Comparison of ENCODE assay signal across 23 cellular contexts in genomic region chr10:125129076-125129458, GRCh38. TPM values are rescaled to one million over a fixed set of nuclear protein-coding genes. Genes with fewer than 3 reads are reported as not detected.
DNase-seq lines count a peak whose midpoint lies in the region; ATAC-seq, FAIRE-seq and TF ChIP-seq lines count a peak whose summit lies in the region.
"Had no signal": no experiment of that assay in that cellular context is flagged by ENCODE, and none has a peak within 500 bp of the region (broad histone marks: within the 10 kb centered on the region; RNA-seq: fewer than 3 reads in every experiment).

No MANE protein-coding gene starts in this region.

- H3K27ac ChIP-seq in RWPE1 (peak overlapping the region; percentile 48), trophoblast cell (ENCODE audit: low read depth, low read length) (no peak overlapping the region)
- H3K27ac ChIP-seq: HL-60 had no signal

- H3K36me3 Mint-ChIP-seq in endothelial cell (ENCODE audit: low read depth, unreplicated experiment), result peaks cover 53% of the 10 kb centered on the region
- H3K36me3 Mint-ChIP-seq in activated naive CD4-positive, alpha-beta T cell treated with anti-CD3 and anti-CD28 coated beads for 36 hours (ENCODE audit: low read depth), result no peaks in the 10 kb centered on the region

- no peak overlapping the region for H4K91ac ChIP-seq in trophoblast cell (ENCODE audit: low read depth, low read length)

- H3K79me1 ChIP-seq in trophoblast cell (ENCODE audit: low read length), result no peaks in the 10 kb centered on the region

- H2AFZ ChIP-seq in trophoblast cell (ENCODE audit: insufficient read depth, low read length, poor library complexity), result no peak overlapping the region

- no peak overlapping the region for H3K14ac ChIP-seq in trophoblast cell (ENCODE audit: low read length)

- H3K4me3 Mint-ChIP-seq in endothelial cell (ENCODE audit: unreplicated experiment), result no peak overlapping the region
- no peak overlapping the region for H3K4me3 Mint-ChIP-seq in activated naive CD4-positive, alpha-beta T cell treated with anti-CD3 and anti-CD28 coated beads for 36 hours
- H3K4me3 Mint-ChIP-seq: CD14-positive monocyte, HFFc6 had no signal

- intact Hi-C loops in activated naive CD4-positive, alpha-beta T cell treated with anti-CD3 and anti-CD28 coated beads for 36 hours (cut with micrococcal nuclease), result loop anchor here (1.0 kb wide), 1 partner anchor 20 kb away; no protein-coding TSS in a partner anchor

- H4K8ac ChIP-seq in trophoblast cell (ENCODE audit: low read depth, low read length), result no peak overlapping the region

- H3K27ac Mint-ChIP-seq in endothelial cell (ENCODE audit: unreplicated experiment), result peak overlapping the region; percentile 5
- no peak overlapping the region for H3K27ac Mint-ChIP-seq in activated naive CD4-positive, alpha-beta T cell treated with anti-CD3 and anti-CD28 coated beads for 36 hours
- H3K27ac Mint-ChIP-seq: HFFc6 had no signal

- H3K4me1 Mint-ChIP-seq in endothelial cell (ENCODE audit: unreplicated experiment), result peaks cover 44% of the 10 kb centered on the region
- no peaks in the 10 kb centered on the region for H3K4me1 Mint-ChIP-seq in activated naive CD4-positive, alpha-beta T cell treated with anti-CD3 and anti-CD28 coated beads for 36 hours (ENCODE audit: low read depth)

- H3K4me1 ChIP-seq in trophoblast cell (ENCODE audit: control insufficient read depth in 1 of 2, insufficient read depth in 2 of 2, low read length in 2 of 2), result peaks cover 15 to 27% of the 10 kb centered on the region in 2 experiments

- peaks cover 2% of the 10 kb centered on the region for H3K9me3 ChIP-seq in trophoblast cell (ENCODE audit: insufficient read depth, low read depth, low read length)

- CTCF ChIA-PET in RWPE1 (lab: Yijun Ruan, JAX), result interaction anchor here (0.6 kb wide), 1 partner anchor 24 kb away, joined by 3 read pairs; no protein-coding TSS in a partner anchor
- CTCF ChIA-PET in activated naive CD4-positive, alpha-beta T cell treated with anti-CD3 and anti-CD28 coated beads for 36 hours (lab: Charles Lee), result no interaction called here

- H2BK120ac ChIP-seq in trophoblast cell (ENCODE audit: insufficient read depth, low read length, poor library complexity), result no peak overlapping the region

- peaks cover 7% of the 10 kb centered on the region for H3K79me2 ChIP-seq in trophoblast cell (ENCODE audit: control insufficient read depth, insufficient read depth, low read length, poor library complexity)

- POLR2A ChIA-PET in RWPE1 (lab: Yijun Ruan, JAX; ENCODE audit: low non-redundant PET), result no interaction called here

- no peak overlapping the region for H3K4me3 ChIP-seq in trophoblast cell (ENCODE audit: low read depth, low read length)

- no peak for FAIRE-seq in GM12891 (lab: Jason Lieb, UNC)
- FAIRE-seq: A204.1 had no signal

- no peak overlapping the region for H2AK5ac ChIP-seq in trophoblast cell (ENCODE audit: low read length)

- no peak for TF ChIP-seq POLR2A in GM12891 (IDR thresholded peaks at IDR 0.05; ENCODE audit: low read depth, low read length)

- TF ChIP-seq CTCF in RWPE1 (conservative IDR thresholded peaks at IDR 0.05; ENCODE audit: low read depth), result no peak
- no peak for TF ChIP-seq CTCF in endothelial cell (IDR thresholded peaks at IDR 0.05; ENCODE audit: unreplicated experiment)

- peak overlapping the region; percentile 65 for H3K4ac ChIP-seq in trophoblast cell (ENCODE audit: low read depth, low read length)

- ATAC-seq in HG03378 (IDR thresholded peaks at IDR 0.05; ENCODE audit: unreplicated experiment), result no peak

- H3K18ac ChIP-seq in trophoblast cell (ENCODE audit: low read length), result no peak overlapping the region

- no peak overlapping the region for H3K23ac ChIP-seq in trophoblast cell (ENCODE audit: low read length)

- peaks cover 6% of the 10 kb centered on the region for H3K27me3 Mint-ChIP-seq in endothelial cell (ENCODE audit: unreplicated experiment)
- H3K27me3 Mint-ChIP-seq in activated naive CD4-positive, alpha-beta T cell treated with anti-CD3 and anti-CD28 coated beads for 36 hours (ENCODE audit: low read depth), result no peaks in the 10 kb centered on the region

- no peaks in the 10 kb centered on the region for H3K9me3 Mint-ChIP-seq in endothelial cell (ENCODE audit: unreplicated experiment)
- H3K9me3 Mint-ChIP-seq in activated naive CD4-positive, alpha-beta T cell treated with anti-CD3 and anti-CD28 coated beads for 36 hours, result peaks cover 1% of the 10 kb centered on the region
- H3K9me3 Mint-ChIP-seq: HFFc6 had no signal

- DNase-seq in GM12891 (ENCODE audit: insufficient read length, low spot score), result no peak
- DNase-seq in RWPE1 (ENCODE audit: low spot score), result no peak
- no peak for DNase-seq in endothelial cell (ENCODE audit: low spot score)
- no peak for DNase-seq in trophoblast cell
- no peak for DNase-seq in NK-92 (lab: John Stamatoyannopoulos, UW; ENCODE audit: unreplicated experiment)
- no peak for DNase-seq in ecto neural progenitor cell (ENCODE audit: low spot score)
- DNase-seq in activated naive CD4-positive, alpha-beta T cell treated with anti-CD3 and anti-CD28 coated beads for 36 hours, result no peak
- DNase-seq: DMS53; EL; GF-D8; H7; HFFc6; KBM-7; NCI-H1092 treated with DMSO at 0.1 percent for 48 hours; NCI-H1436 treated with DMSO at 0.1 percent for 48 hours; NCI-H1930; NCI-H2227 treated with DMSO at 0.1 percent for 48 hours; NCI-H510A; NK-92 treated with Interleukin-12 subunit alpha and Interleukin-12 subunit beta, amount 100 ng/mL, for 24 hours had no signal

- H2BK5ac ChIP-seq in trophoblast cell (ENCODE audit: low read depth, low read length, poor library complexity), result no peak overlapping the region

- H4K12ac ChIP-seq in trophoblast cell (ENCODE audit: low read depth, low read length), result no peak overlapping the region

- no peak overlapping the region for H3K9ac ChIP-seq in trophoblast cell (ENCODE audit: low read length)

- H3K4me2 ChIP-seq in trophoblast cell (ENCODE audit: low read length), result no peak overlapping the region

- H3K27me3 ChIP-seq in trophoblast cell (ENCODE audit: insufficient read depth, low read length), result no peaks in the 10 kb centered on the region

- H2BK12ac ChIP-seq in trophoblast cell (ENCODE audit: low read length), result no peak overlapping the region

- no CpG with 5 or more reads among the region's 3 CpGs for WGBS in trophoblast cell (ENCODE audit: extremely low coverage, insufficient coverage, insufficient read length)

- H3K36me3 ChIP-seq in trophoblast cell (ENCODE audit: control insufficient read depth in 1 of 2, insufficient read depth in 2 of 2, low read length in 2 of 2), result peaks cover 18 to 31% of the 10 kb centered on the region in 2 experiments

TF ChIP-seq in GM12891, 5 proteins besides CTCF, POLR2A, EP300 and RAD21:
- peak; percentile 44; the same call in 1 of the 2 replicates for TF ChIP-seq SPI1 (IDR thresholded peaks at IDR 0.05; ENCODE audit: low read depth, low read length)
- no peak for TF ChIP-seq PAX5 (IDR thresholded peaks at IDR 0.05; ENCODE audit: insufficient read depth, low read length, severe bottlenecking)
TF ChIP-seq in GM12891: peak in this region for 1.

RNA-seq across cellular contexts. Expression of gene CTBP2, which starts 31.3 kb away (rescaled TPM):
- 3.0 TPM for polyA plus RNA-seq in GM12891 (2012; ENCODE audit: low read depth, missing spikeins)
- total RNA-seq in endothelial cell (ENCODE audit: unreplicated experiment), result 145 TPM
- polyA plus RNA-seq in trophoblast cell (2013), result 57.7 and 58.8 TPM in 2 replicates
- total RNA-seq in activated naive CD4-positive, alpha-beta T cell treated with anti-CD3 and anti-CD28 coated beads for 36 hours, result under 1 TPM; 0.19 to 0.42 TPM

Comparison
In these comparisons a context has a peak if more than half of its experiments do, and no peak if none do; other contexts are left out.
1. RNA of gene CTBP2, which starts 31.3 kb away (total RNA-seq): 145 TPM in endothelial cell (single experiment); 0.19 to 0.42 TPM in activated naive CD4-positive, alpha-beta T cell treated with anti-CD3 and anti-CD28 coated beads for 36 hours; every median in the first group is over 100 times any median in the second.